16 cellular contexts compared by ENCODE assay signal in genomic region chr6:47075741-47076421, GRCh38. TPM values are rescaled to one million over a fixed set of nuclear protein-coding genes. Genes with fewer than 3 reads are reported as not detected.
DNase-seq lines count a peak whose midpoint lies in the region; ATAC-seq and TF ChIP-seq lines count a peak whose summit lies in the region.
"Had no signal": no experiment of that assay in that cellular context is flagged by ENCODE, and none has a peak within 500 bp of the region (broad histone marks: within the 10 kb centered on the region; RNA-seq: fewer than 3 reads in every experiment).

No MANE protein-coding gene starts in this region.

- H3K36me3 ChIP-seq in neural cell (ENCODE audit: insufficient read depth, low read length) (no peaks in the 10 kb centered on the region), transverse colon (no peaks in the 10 kb centered on the region), SK-N-SH (replicated peaks in 1 of 2; ENCODE audit: control insufficient read depth in 1 of 2, insufficient read depth in 2 of 2, low read length in 1 of 2) (no peaks in the 10 kb centered on the region)
- no peaks in the 10 kb centered on the region for H3K36me3 ChIP-seq in CD4-positive, alpha-beta memory T cell (ENCODE audit: insufficient read depth, low read length)
- H3K36me3 ChIP-seq: MG63, SJSA1, vagina had no signal

- H3K79me2 ChIP-seq in neural cell (replicated peaks; ENCODE audit: insufficient read depth, low read length) (no peaks in the 10 kb centered on the region), SK-N-SH (ENCODE audit: insufficient read depth) (no peaks in the 10 kb centered on the region)

- H3K4me2 ChIP-seq in neural cell (ENCODE audit: low read length) (no peak overlapping the region), SK-N-SH (no peak overlapping the region)

- H3K27ac ChIP-seq in neural cell (ENCODE audit: low read length) (peak overlapping the region; percentile 24), transverse colon (peak overlapping the region; percentile 21 to 51 (median 42)), SK-N-SH (ENCODE audit: low read depth in 2 of 2, low read length in 1 of 2) (no peak overlapping the region)
- H3K27ac ChIP-seq in CD4-positive, alpha-beta memory T cell (ENCODE audit: low read depth, low read length) = no peak overlapping the region
- H3K27ac ChIP-seq: SJSA1, vagina, VCaP had no signal

- no peak for TF ChIP-seq RAD21 in neural cell (conservative IDR thresholded peaks at IDR 0.05)
- TF ChIP-seq RAD21 in SK-N-SH (IDR thresholded peaks at IDR 0.05; ENCODE audit: low read length) = no peak

- peaks cover 6% of the 10 kb centered on the region in 2 donors for H3K27me3 Mint-ChIP-seq in CD4-positive, alpha-beta memory T cell

- WGBS in transverse colon (ENCODE audit: low coverage in 1 of 2), 2 donors = 61 to 69% methylated on average over 4 to 8 of the region's 8 CpGs
- 52% methylated on average over 8 of the region's 8 CpGs for WGBS in SK-N-SH (ENCODE audit: low lambda C conversion rate)

- no peak overlapping the region for H3K27ac Mint-ChIP-seq in CD4-positive, alpha-beta memory T cell

- POLR2A ChIA-PET in SK-N-SH (lab: Yijun Ruan, JAX) = no interaction called here
- POLR2A ChIA-PET in CD4-positive, alpha-beta memory T cell (lab: Charles Lee; ENCODE audit: partially characterized antibody) = no interaction called here

- no peaks in the 10 kb centered on the region for H3K4me1 Mint-ChIP-seq in CD4-positive, alpha-beta memory T cell

- no peaks in the 10 kb centered on the region for H3K36me3 Mint-ChIP-seq in CD4-positive, alpha-beta memory T cell

- no peaks in the 10 kb centered on the region for H3K9me3 Mint-ChIP-seq in CD4-positive, alpha-beta memory T cell

- H3K27me3 ChIP-seq in neural cell (ENCODE audit: insufficient read depth, low read depth, low read length) = no peaks in the 10 kb centered on the region
- H3K27me3 ChIP-seq in transverse colon = no peaks in the 10 kb centered on the region
- H3K27me3 ChIP-seq in SK-N-SH (ENCODE audit: insufficient read depth) = no peaks in the 10 kb centered on the region; the same call in 1 of the 2 replicates
- H3K27me3 ChIP-seq in CD4-positive, alpha-beta memory T cell (ENCODE audit: insufficient read depth, low read length) = no peaks in the 10 kb centered on the region
- H3K27me3 ChIP-seq: MG63, vagina had no signal

- DNase-seq in brain pericyte (ENCODE audit: low read depth, low spot score) (peak; percentile 73), globus pallidus (ENCODE audit: low spot score) (peak; percentile 83), transverse colon (no peak), SK-N-SH (no peak)
- DNase-seq in CD4-positive, alpha-beta memory T cell = no peak
- DNase-seq: activated naive CD4-positive, alpha-beta T cell treated with anti-CD3 and anti-CD28 coated beads, Interleukin-2, amount 50 U/mL, for 16 hours; central memory CD4-positive, alpha-beta T cell; MG63; NCI-H2081; occipital lobe had no signal

- H4K20me1 ChIP-seq in neural cell (ENCODE audit: insufficient read depth) = no peaks in the 10 kb centered on the region
- no peaks in the 10 kb centered on the region for H4K20me1 ChIP-seq in SK-N-SH (ENCODE audit: insufficient read depth)

- H2AFZ ChIP-seq in neural cell (ENCODE audit: low read depth, low read length) = no peak overlapping the region
- no peak overlapping the region for H2AFZ ChIP-seq in SK-N-SH (ENCODE audit: low read depth)

- H3K4me3 ChIP-seq in neural cell (ENCODE audit: low read length) = peak overlapping the region; percentile 5
- no peak overlapping the region for H3K4me3 ChIP-seq in transverse colon
- no peak overlapping the region for H3K4me3 ChIP-seq in SK-N-SH (ENCODE audit: low read depth in 2 of 2, low read length in 1 of 2)
- H3K4me3 ChIP-seq in CD4-positive, alpha-beta memory T cell (ENCODE audit: low read length in 2 of 2) = no peak overlapping the region
- H3K4me3 ChIP-seq: lung, MG63, SJSA1, vagina had no signal

- H3K4me1 ChIP-seq in transverse colon = peaks cover 0 to 24% (median 2%) of the 10 kb centered on the region in 4 donors
- H3K4me1 ChIP-seq in SK-N-SH (ENCODE audit: control insufficient read depth in 1 of 2, insufficient read depth in 2 of 2, low read depth in 1 of 2, low read length in 1 of 2) = peaks cover 0 to 13% of the 10 kb centered on the region in 2 experiments; a peak in 2 of 4 replicates
- H3K4me1 ChIP-seq in CD4-positive, alpha-beta memory T cell (ENCODE audit: insufficient read depth, low read length) = no peaks in the 10 kb centered on the region
- H3K4me1 ChIP-seq: SJSA1 had no signal

- no peak for TF ChIP-seq CTCF in neural cell (IDR thresholded peaks at IDR 0.05; ENCODE audit: poor library complexity, severe bottlenecking)
- no peak for TF ChIP-seq CTCF in transverse colon (IDR thresholded peaks at IDR 0.05)
- no peak for TF ChIP-seq CTCF in SK-N-SH (IDR thresholded peaks at IDR 0.05)

- H3K9ac ChIP-seq in neural cell (ENCODE audit: low read length) (no peak overlapping the region), SK-N-SH (no peak overlapping the region)

- H3K9me2 ChIP-seq in neural cell (ENCODE audit: insufficient read depth, low read length) (no peaks in the 10 kb centered on the region), SK-N-SH (no peaks in the 10 kb centered on the region)

- in situ Hi-C loops in transverse colon (cut with MboI; ENCODE audit: low pct_ligation_motif_present in 1 of 4, low pct_unique_long_range_greater_than_20kb in 1 of 4, low sequenced_read_pairs in 3 of 4) = no loop called here

- TF ChIP-seq POLR2A in transverse colon (IDR thresholded peaks at IDR 0.05) = no peak

- H3F3A ChIP-seq in neural cell (ENCODE audit: insufficient read depth, low read length, poor library complexity, severe bottlenecking) (no peaks in the 10 kb centered on the region), SK-N-SH (replicated peaks; ENCODE audit: insufficient read depth) (no peaks in the 10 kb centered on the region)

- H3K4me3 Mint-ChIP-seq in CD4-positive, alpha-beta memory T cell = no peak overlapping the region

- ATAC-seq in GM18907 (IDR thresholded peaks at IDR 0.05; ENCODE audit: unreplicated experiment) = no peak

- CTCF ChIA-PET in SK-N-SH (lab: Yijun Ruan, JAX) = interaction anchor here (1.1 to 1.3 kb wide), 2 partner anchors 21 to 234 kb away, joined by 4 read pairs; partner anchors contain the start of gene TNFRSF21
- CTCF ChIA-PET in CD4-positive, alpha-beta memory T cell (lab: Charles Lee; ENCODE audit: partially characterized antibody) = no interaction called here

- intact Hi-C loops in transverse colon (cut with DNase I; ENCODE audit: low total_unique reads) = no loop called here
- intact Hi-C loops in CD4-positive, alpha-beta memory T cell (cut with micrococcal nuclease) = no loop called here

- TF ChIP-seq EP300 in neural cell (conservative IDR thresholded peaks at IDR 0.05; ENCODE audit: poor library complexity, severe bottlenecking) (no peak), transverse colon (IDR thresholded peaks at IDR 0.05; ENCODE audit: low read depth) (no peak), SK-N-SH (IDR thresholded peaks at IDR 0.05; ENCODE audit: borderline replicate concordance in 1 of 2, low read depth in 1 of 2, low read length in 1 of 2) (no peak)

- H3K9me3 ChIP-seq in neural cell (ENCODE audit: low read length) (no peaks in the 10 kb centered on the region), transverse colon (no peaks in the 10 kb centered on the region), SK-N-SH (no peaks in the 10 kb centered on the region)
- no peaks in the 10 kb centered on the region for H3K9me3 ChIP-seq in CD4-positive, alpha-beta memory T cell (ENCODE audit: control insufficient read depth in 1 of 2, low read length in 2 of 2)
- H3K9me3 ChIP-seq: MG63, SJSA1, vagina had no signal

TF ChIP-seq in neural cell, 6 proteins besides CTCF, POLR2A, EP300 and RAD21:
- TF ChIP-seq POLR2AphosphoS5 (IDR thresholded peaks at IDR 0.05) (peak; percentile 23), EZH2 (IDR thresholded peaks at IDR 0.05; ENCODE audit: borderline replicate concordance, insufficient read depth, low read length, poor library complexity, severe bottlenecking) (no peak)

TF ChIP-seq in SK-N-SH, 30 proteins besides CTCF, POLR2A, EP300 and RAD21:
- TF ChIP-seq POLR2AphosphoS5 (IDR thresholded peaks at IDR 0.05; ENCODE audit: low read depth, low read length) (no peak), TCF12 (IDR thresholded peaks at IDR 0.05) (no peak)
TF ChIP-seq in SK-N-SH: peak in this region for 0.

RNA-seq across cellular contexts. Expression of gene ADGRF1, which starts 33.7 kb away (rescaled TPM):
- not detected in 2 replicates for polyA plus RNA-seq in neural cell
- 0.12 TPM in 1 of 2 replicates, not detected in the other for polyA minus RNA-seq in neural cell
- 1 to 10 TPM in 1 of 4 donors, under 1 TPM in 1, not detected in 2; 0.64 to 1.2 TPM for total RNA-seq in transverse colon
- not detected in 2 replicates for polyA plus RNA-seq in SK-N-SH (2012; rRNA removed)
- not detected in 2 replicates for polyA plus RNA-seq in SK-N-SH (2012; cell fraction: cytosol; rRNA removed)
- not detected in 2 replicates for polyA plus RNA-seq in SK-N-SH (2012; cell fraction: nucleus; rRNA removed)
- total RNA-seq in CD4-positive, alpha-beta memory T cell = not detected
- not detected for polyA plus RNA-seq in CD4-positive, alpha-beta memory T cell
- total RNA-seq: occipital lobe, SJSA1 had no signal

Comparison
In these comparisons a context has a peak if more than half of its experiments do, and no peak if none do; other contexts are left out.
1. DNase-seq: peak in brain pericyte (single experiment) and globus pallidus (single experiment); none in transverse colon (single experiment), SK-N-SH (single experiment) and CD4-positive, alpha-beta memory T cell (0 of 5).
2. H3K27ac ChIP-seq: peak in neural cell (single experiment) and transverse colon (4 of 4); none in SK-N-SH (0 of 2) and CD4-positive, alpha-beta memory T cell (single experiment).